ENCODE assay signal across 28 cellular contexts in genomic region chr2:11333431-11334183, GRCh38.
"Had no signal": no experiment of that assay in that cellular context is flagged by ENCODE, and none has a peak within 500 bp of the region (broad histone marks: within the 10 kb centered on the region; RNA-seq: fewer than 3 reads in every experiment).

No MANE protein-coding gene starts in this region.

- H3K9me3 ChIP-seq: colonic mucosa, gastroesophageal sphincter, lower lobe of right lung, ovary, right atrium auricular region, sigmoid colon, suprapubic skin, upper lobe of right lung, uterus had no signal

- DNase-seq: colonic mucosa; effector CD8-positive, alpha-beta T cell; endodermal cell; foreskin fibroblast; heart left ventricle; left cardiac atrium; left ventricle myocardium inferior; lower lobe of right lung; naive thymus-derived CD8-positive, alpha-beta T cell; occipital lobe; ovary; sigmoid colon; stimulated activated CD4-positive, alpha-beta T cell treated with anti-CD3 and anti-CD28 coated beads, Interleukin-15, amount 100 ng/mL, for 24 hours; stimulated activated CD4-positive, alpha-beta T cell treated with anti-CD3 and anti-CD28 coated beads, Interleukin-2, amount 100 ng/mL, for 48 hours; stimulated activated naive B cell treated with anti-CD40 and anti-IgM and Interleukin-4, amounts not matched to agents 10 μg/mL and 1 μg/mL and 100 μg/mL, for 72 hours; transverse colon; upper lobe of right lung; uterus had no signal

- H3K27ac ChIP-seq: colonic mucosa, epithelial cell of prostate, gastroesophageal sphincter, heart left ventricle, hepatocyte, left ventricle myocardium inferior, lower lobe of right lung, ovary, right atrium auricular region, sigmoid colon, skin epidermis, suprapubic skin, transverse colon, upper lobe of right lung, uterus had no signal

- ATAC-seq: esophagus mucosa; gastroesophageal sphincter; heart left ventricle; left cardiac atrium; lower lobe of right lung; naive thymus-derived CD8-positive, alpha-beta T cell; stimulated activated naive B cell treated with anti-CD40 and anti-IgM and Interleukin-4, amounts not matched to agents 10 μg/mL and 1 μg/mL and 100 μg/mL, for 72 hours; upper lobe of right lung had no signal

- H3K27me3 Mint-ChIP-seq: dendritic cell treated with granulocyte-macrophage colony-stimulating factor and Interleukin-4, amounts not matched to agents 40 ng/mL and 50 ng/mL, for 4 days; naive thymus-derived CD8-positive, alpha-beta T cell; stimulated activated naive B cell treated with anti-CD40 and anti-IgM and Interleukin-4, amounts not matched to agents 10 μg/mL and 1 μg/mL and 100 μg/mL, for 72 hours; stimulated activated naive CD8-positive, alpha-beta T cell treated with anti-CD3 and anti-CD28 coated beads, Interleukin-15, Interleukin-2, amounts not matched to agents 100 ng/mL and 50 ng/mL, for 24 hours had no signal

- H3K4me3 Mint-ChIP-seq: dendritic cell treated with granulocyte-macrophage colony-stimulating factor and Interleukin-4, amounts not matched to agents 40 ng/mL and 50 ng/mL, for 4 days; endodermal cell; naive thymus-derived CD8-positive, alpha-beta T cell; stimulated activated naive B cell treated with anti-CD40 and anti-IgM and Interleukin-4, amounts not matched to agents 10 μg/mL and 1 μg/mL and 100 μg/mL, for 72 hours; stimulated activated naive CD8-positive, alpha-beta T cell treated with anti-CD3 and anti-CD28 coated beads, Interleukin-15, Interleukin-2, amounts not matched to agents 100 ng/mL and 50 ng/mL, for 24 hours had no signal

- H3K4me3 ChIP-seq: colonic mucosa, gastroesophageal sphincter, heart left ventricle, hepatocyte, left ventricle myocardium inferior, lower lobe of right lung, ovary, right atrium auricular region, sigmoid colon, skin epidermis, suprapubic skin, transverse colon, upper lobe of right lung, uterus had no signal

- FAIRE-seq: islet of Langerhans had no signal

- H3K4me1 ChIP-seq: colonic mucosa had no signal

- H3K36me3 ChIP-seq: colonic mucosa, gastroesophageal sphincter, heart left ventricle, left ventricle myocardium inferior, lower lobe of right lung, ovary, right atrium auricular region, sigmoid colon, suprapubic skin, transverse colon, upper lobe of right lung, uterus had no signal

- H3K27me3 ChIP-seq: colonic mucosa, gastroesophageal sphincter, heart left ventricle, hepatocyte, ovary, right atrium auricular region, sigmoid colon, suprapubic skin, transverse colon, upper lobe of right lung, uterus had no signal

- H3K27ac Mint-ChIP-seq: dendritic cell treated with granulocyte-macrophage colony-stimulating factor and Interleukin-4, amounts not matched to agents 40 ng/mL and 50 ng/mL, for 4 days; endodermal cell; naive thymus-derived CD8-positive, alpha-beta T cell; stimulated activated naive B cell treated with anti-CD40 and anti-IgM and Interleukin-4, amounts not matched to agents 10 μg/mL and 1 μg/mL and 100 μg/mL, for 72 hours; stimulated activated naive CD8-positive, alpha-beta T cell treated with anti-CD3 and anti-CD28 coated beads, Interleukin-15, Interleukin-2, amounts not matched to agents 100 ng/mL and 50 ng/mL, for 24 hours had no signal
